ENCODE assay signal across 8 cellular contexts in genomic region chr19:18557474-18558201, GRCh38. TPM values are rescaled to one million over a fixed set of nuclear protein-coding genes. Genes with fewer than 3 reads are reported as not detected.
A peak's percentile ranks its signal among the peaks of the same experiment; 100 is the strongest.
DNase-seq lines count a peak whose midpoint lies in the region; ATAC-seq and TF ChIP-seq lines count a peak whose summit lies in the region.

Gene KXD1, plus strand, starts transcription at chr19:18557870. Its CDS starts 4,187 bp downstream, at chr19:18562057.

- WGBS in tibial nerve, 2 donors: 0 to 1% methylated on average over 26 to 32 of the region's 57 CpGs

- H3K27me3 Mint-ChIP-seq in activated naive CD8-positive, alpha-beta T cell treated with anti-CD3 and anti-CD28 coated beads, Interleukin-2, amount 50 U/mL, for 24 hours: peaks cover 2% of the 10 kb centered on the region

- no peaks in the 10 kb centered on the region for H3K79me2 ChIP-seq in parathyroid adenoma

- H3K4me3 ChIP-seq in GM12864 (ENCODE audit: low read depth, low read length): peak within 1 kb of the TSS; percentile 74
- peak within 1 kb of the TSS; percentile 55 for H3K4me3 ChIP-seq in cardiac muscle cell
- H3K4me3 ChIP-seq in parathyroid adenoma (ENCODE audit: low read depth, low read length): peak within 1 kb of the TSS; percentile 86
- peak within 1 kb of the TSS; percentile 70 to 98 (median 82) for H3K4me3 ChIP-seq in tibial nerve

- peak within 1 kb of the TSS; percentile 90 for H2AFZ ChIP-seq in parathyroid adenoma

- H3K9ac ChIP-seq in parathyroid adenoma: peak within 1 kb of the TSS; percentile 48

- no peaks in the 10 kb centered on the region for H3K9me3 ChIP-seq in cardiac muscle cell (ENCODE audit: low read depth)
- no peaks in the 10 kb centered on the region for H3K9me3 ChIP-seq in parathyroid adenoma (ENCODE audit: control insufficient read depth, low read length)
- no peaks in the 10 kb centered on the region for H3K9me3 ChIP-seq in tibial nerve

- TF ChIP-seq POLR2A in tibial nerve (IDR thresholded peaks at IDR 0.05): peak; percentile 74 to 84

- H3K27ac Mint-ChIP-seq in activated naive CD8-positive, alpha-beta T cell treated with anti-CD3 and anti-CD28 coated beads, Interleukin-2, amount 50 U/mL, for 24 hours: peak within 1 kb of the TSS; percentile 94

- H3K36me3 ChIP-seq in cardiac muscle cell (no peaks in the 10 kb centered on the region), parathyroid adenoma (ENCODE audit: control insufficient read depth, insufficient read depth, low read length) (no peaks in the 10 kb centered on the region), tibial nerve (peaks cover 0 to 9% (median 0%) of the 10 kb centered on the region in 3 donors)

- TF ChIP-seq EP300 in tibial nerve (IDR thresholded peaks at IDR 0.05): peak; percentile 92 to 93

- H3K4me1 ChIP-seq in cardiac muscle cell (ENCODE audit: low read depth) (peaks cover 3% of the 10 kb centered on the region), parathyroid adenoma (no peaks in the 10 kb centered on the region), tibial nerve (peaks cover 0 to 33% (median 12%) of the 10 kb centered on the region in 4 donors)

- TF ChIP-seq CTCF in GM12864 (IDR thresholded peaks at IDR 0.05; ENCODE audit: low read depth, low read length, missing control alignments) (no peak), cardiac muscle cell (IDR thresholded peaks at IDR 0.05; ENCODE audit: low read depth, low read length) (no peak), parathyroid adenoma (IDR thresholded peaks at IDR 0.05) (no peak), tibial nerve (IDR thresholded peaks at IDR 0.05) (peak in 1 of 5 experiments; percentile 30)

- peak; percentile 96 for ATAC-seq in HG02759 (IDR thresholded peaks at IDR 0.05; ENCODE audit: unreplicated experiment)
- peak; percentile 96 for ATAC-seq in activated naive CD8-positive, alpha-beta T cell treated with anti-CD3 and anti-CD28 coated beads, Interleukin-2, amount 50 U/mL, for 24 hours

- no peaks in the 10 kb centered on the region for H3K27me3 ChIP-seq in cardiac muscle cell
- no peaks in the 10 kb centered on the region for H3K27me3 ChIP-seq in parathyroid adenoma (ENCODE audit: control insufficient read depth, insufficient read depth, low read length)
- H3K27me3 ChIP-seq in tibial nerve: no peaks in the 10 kb centered on the region

- H3K4me2 ChIP-seq in parathyroid adenoma (ENCODE audit: low read length): peak within 1 kb of the TSS; percentile 96

- peak within 1 kb of the TSS; percentile 33 for H3K27ac ChIP-seq in cardiac muscle cell
- peak within 1 kb of the TSS; percentile 88 for H3K27ac ChIP-seq in parathyroid adenoma
- peak within 1 kb of the TSS; percentile 92 to 95 (median 94) for H3K27ac ChIP-seq in tibial nerve

- H3K9me3 Mint-ChIP-seq in activated naive CD8-positive, alpha-beta T cell treated with anti-CD3 and anti-CD28 coated beads, Interleukin-2, amount 50 U/mL, for 24 hours: no peaks in the 10 kb centered on the region

- peak; percentile 100 for DNase-seq in GM12864 (ENCODE audit: low read depth)
- DNase-seq in NCI-H1417 treated with DMSO at 0.1 percent for 48 hours (lab: John Stamatoyannopoulos, UW): peak; percentile 89
- DNase-seq in SW480 (ENCODE audit: low spot score): peak; percentile 98
- DNase-seq in activated naive CD8-positive, alpha-beta T cell treated with anti-CD3 and anti-CD28 coated beads, Interleukin-2, amount 50 U/mL, for 24 hours: peak; percentile 99
- peak; percentile 96 to 99 for DNase-seq in cardiac muscle cell (ENCODE audit: low read depth in 1 of 2, low spot score in 1 of 2)
- DNase-seq in tibial nerve (ENCODE audit: low spot score in 2 of 2): peak; percentile 93 to 94

- H3K36me3 Mint-ChIP-seq in activated naive CD8-positive, alpha-beta T cell treated with anti-CD3 and anti-CD28 coated beads, Interleukin-2, amount 50 U/mL, for 24 hours (ENCODE audit: low read depth): peaks cover 13% of the 10 kb centered on the region

- peaks cover 25% of the 10 kb centered on the region for H3K4me1 Mint-ChIP-seq in activated naive CD8-positive, alpha-beta T cell treated with anti-CD3 and anti-CD28 coated beads, Interleukin-2, amount 50 U/mL, for 24 hours

- peak within 1 kb of the TSS; percentile 90 for H3K4me3 Mint-ChIP-seq in activated naive CD8-positive, alpha-beta T cell treated with anti-CD3 and anti-CD28 coated beads, Interleukin-2, amount 50 U/mL, for 24 hours

RNA-seq across cellular contexts. Expression of gene KXD1, which starts in this region (rescaled TPM):
- total RNA-seq in cardiac muscle cell (137 and 160 TPM in 2 replicates), tibial nerve (100 to 1,000 TPM; 122 to 298 (median 167) TPM)
- polyA plus RNA-seq in cardiac muscle cell: 111 and 127 TPM in 2 replicates

Comparison
In these comparisons a context has a peak if more than half of its experiments do, and no peak if none do; other contexts are left out.
1. Peak in every context shown above with its lines: DNase-seq, ATAC-seq, H3K4me3 ChIP-seq and H3K27ac ChIP-seq.
2. H3K27ac ChIP-seq: peak in every context shown above with its lines; median percentile 94 in tibial nerve; 88 in parathyroid adenoma; 33 in cardiac muscle cell.